ENCODE assay signal across 8 cellular contexts in the genomic region with DNA sequence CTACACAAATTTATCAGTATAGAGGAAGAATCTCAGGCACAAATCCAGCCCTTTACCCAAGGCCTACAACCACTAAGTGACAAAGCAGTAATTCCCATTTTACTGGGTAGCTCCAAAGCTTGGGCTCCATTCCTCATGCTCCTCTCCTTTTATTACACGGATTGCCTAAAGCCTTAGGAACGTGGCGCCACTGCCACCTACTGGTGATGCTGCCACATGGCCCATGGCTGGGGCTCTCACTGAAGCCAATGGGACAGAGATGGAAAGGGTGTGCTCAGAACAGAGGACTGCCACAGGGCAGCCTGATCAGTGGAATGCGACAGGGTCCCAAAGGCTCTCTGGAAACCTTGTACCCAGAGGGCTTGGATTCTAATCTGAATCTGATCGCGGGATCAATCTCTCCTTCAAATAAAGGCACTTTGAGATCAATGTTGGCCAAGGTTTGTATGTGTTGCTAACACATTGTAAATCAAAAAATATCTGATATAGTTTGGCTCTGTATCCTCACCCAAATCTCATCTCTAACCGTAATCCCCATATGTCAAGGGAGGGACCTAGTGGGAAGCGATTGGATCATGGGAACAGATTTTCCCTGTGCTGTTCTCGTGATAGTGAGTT. TPM values are rescaled to one million over a fixed set of nuclear protein-coding genes. Genes with fewer than 3 reads are reported as not detected.
DNase-seq lines count a peak whose midpoint lies in the region; ATAC-seq and TF ChIP-seq lines count a peak whose summit lies in the region.

No MANE protein-coding gene starts in this region.

- no peaks in the 10 kb centered on the region for H3K4me1 Mint-ChIP-seq in CD4-positive, alpha-beta T cell (ENCODE audit: low read depth)
- no peaks in the 10 kb centered on the region for H3K4me1 Mint-ChIP-seq in activated T-helper 1 cell treated with anti-CD3 and anti-CD28 coated beads, Interleukin-12 subunit alpha, Interleukin-12 subunit beta, Interleukin-2, Interleukin-4 antibody, amounts not matched to agents 30 ng/mL and 10 ng/mL and 1 ng/mL, durations not matched to agents 14 hours and 24 hours and 36 hours (ENCODE audit: low read depth)

- no peak overlapping the region for H3K18ac ChIP-seq in neuronal stem cell (ENCODE audit: low read length)

- no peak overlapping the region for H3K14ac ChIP-seq in neuronal stem cell (ENCODE audit: low read length)

- POLR2A ChIA-PET in CD4-positive, alpha-beta T cell (lab: Charles Lee) = interaction anchor here (0.6 to 1.5 kb wide), 3 partner anchors 55 to 196 kb away, joined by 3 to 13 read pairs (median 4); no protein-coding TSS in a partner anchor
- POLR2A ChIA-PET in RWPE1 (lab: Yijun Ruan, JAX; ENCODE audit: low non-redundant PET) = no interaction called here

- no peak overlapping the region for H3K4ac ChIP-seq in neuronal stem cell (ENCODE audit: low read length)

- no peak overlapping the region for H3K27ac Mint-ChIP-seq in CD4-positive, alpha-beta T cell
- H3K27ac Mint-ChIP-seq in activated T-helper 1 cell treated with anti-CD3 and anti-CD28 coated beads, Interleukin-12 subunit alpha, Interleukin-12 subunit beta, Interleukin-2, Interleukin-4 antibody, amounts not matched to agents 30 ng/mL and 10 ng/mL and 1 ng/mL, durations not matched to agents 14 hours and 24 hours and 36 hours = no peak overlapping the region

- H3K36me3 ChIP-seq in Karpas-422 (ENCODE audit: insufficient read depth, low read length) = no peaks in the 10 kb centered on the region
- H3K36me3 ChIP-seq in neuronal stem cell (replicated peaks in 1 of 2; ENCODE audit: control insufficient read depth in 2 of 2, insufficient read depth in 2 of 2, low read length in 2 of 2) = no peaks in the 10 kb centered on the region

- peak; percentile 80 for ATAC-seq in CD4-positive, alpha-beta T cell (ENCODE audit: poor library complexity)
- ATAC-seq in GM19468 (IDR thresholded peaks at IDR 0.05; ENCODE audit: extremely low read depth, unreplicated experiment) = peak; percentile 30

- H3K9me2 ChIP-seq in Karpas-422 (replicated peaks; ENCODE audit: insufficient read depth, low read length) = no peaks in the 10 kb centered on the region

- intact Hi-C loops in CD4-positive, alpha-beta T cell (cut with DNase I, micrococcal nuclease) = loop anchor here (1.0 to 10.0 kb wide), 8 partner anchors 114 to 1862 kb away; no protein-coding TSS in a partner anchor
- intact Hi-C loops in activated T-helper 1 cell treated with anti-CD3 and anti-CD28 coated beads, Interleukin-12 subunit alpha, Interleukin-12 subunit beta, Interleukin-2, Interleukin-4 antibody, amounts not matched to agents 30 ng/mL and 10 ng/mL and 1 ng/mL, durations not matched to agents 14 hours and 24 hours and 36 hours (cut with micrococcal nuclease) = loop anchor here (1.0 to 5.0 kb wide), 6 partner anchors 197 to 1864 kb away; no protein-coding TSS in a partner anchor

- no peak overlapping the region for H2BK120ac ChIP-seq in neuronal stem cell (ENCODE audit: low read depth, low read length)

- H3K4me1 ChIP-seq in Karpas-422 (ENCODE audit: low read length) (no peaks in the 10 kb centered on the region), neuronal stem cell (ENCODE audit: control insufficient read depth in 2 of 2, insufficient read depth in 1 of 2, low read depth in 1 of 2, low read length in 2 of 2) (peaks cover 0 to 9% of the 10 kb centered on the region in 2 donors)

- peak; percentile 67 to 85 (median 75) for DNase-seq in CD4-positive, alpha-beta T cell
- peak; percentile 91 for DNase-seq in Karpas-422
- peak; percentile 80 for DNase-seq in RWPE1 (ENCODE audit: low spot score)
- DNase-seq in activated T-helper 1 cell treated with anti-CD3 and anti-CD28 coated beads, Interleukin-12 subunit alpha, Interleukin-12 subunit beta, Interleukin-2, Interleukin-4 antibody, amounts not matched to agents 30 ng/mL and 10 ng/mL and 1 ng/mL, durations not matched to agents 14 hours and 24 hours and 36 hours (ENCODE audit: low spot score) = peak; percentile 54
- DNase-seq in fibroblast of the aortic adventitia (ENCODE audit: low read depth) = peak; percentile 76
- DNase-seq in neuronal stem cell (ENCODE audit: low spot score) = peak; percentile 79
- DNase-seq in stromal cell of bone marrow (ENCODE audit: low read depth) = peak; percentile 48

- H4K91ac ChIP-seq in neuronal stem cell (ENCODE audit: low read depth, low read length, poor library complexity) = no peak overlapping the region

- no peaks in the 10 kb centered on the region for H3K9me3 Mint-ChIP-seq in CD4-positive, alpha-beta T cell
- H3K9me3 Mint-ChIP-seq in activated T-helper 1 cell treated with anti-CD3 and anti-CD28 coated beads, Interleukin-12 subunit alpha, Interleukin-12 subunit beta, Interleukin-2, Interleukin-4 antibody, amounts not matched to agents 30 ng/mL and 10 ng/mL and 1 ng/mL, durations not matched to agents 14 hours and 24 hours and 36 hours = no peaks in the 10 kb centered on the region

- no peaks in the 10 kb centered on the region for H3K27me3 Mint-ChIP-seq in CD4-positive, alpha-beta T cell
- peaks cover 2% of the 10 kb centered on the region for H3K27me3 Mint-ChIP-seq in activated T-helper 1 cell treated with anti-CD3 and anti-CD28 coated beads, Interleukin-12 subunit alpha, Interleukin-12 subunit beta, Interleukin-2, Interleukin-4 antibody, amounts not matched to agents 30 ng/mL and 10 ng/mL and 1 ng/mL, durations not matched to agents 14 hours and 24 hours and 36 hours (ENCODE audit: insufficient read depth)

- H3K27me3 ChIP-seq in CD4-positive, alpha-beta T cell (ENCODE audit: control insufficient read depth, insufficient read depth, low read length) = no peaks in the 10 kb centered on the region
- no peaks in the 10 kb centered on the region for H3K27me3 ChIP-seq in Karpas-422 (ENCODE audit: low read length)
- H3K27me3 ChIP-seq in neuronal stem cell (ENCODE audit: control insufficient read depth in 3 of 3, insufficient read depth in 3 of 3, low read depth in 1 of 3, low read length in 3 of 3) = no peaks in the 10 kb centered on the region

- H2BK15ac ChIP-seq in neuronal stem cell (ENCODE audit: low read length) = no peak overlapping the region

- H2AFZ ChIP-seq in Karpas-422 (ENCODE audit: low read length) (no peak overlapping the region), neuronal stem cell (ENCODE audit: low read length) (no peak overlapping the region)

- H2BK5ac ChIP-seq in neuronal stem cell (ENCODE audit: low read length) = no peak overlapping the region

- TF ChIP-seq CTCF in CD4-positive, alpha-beta T cell (IDR thresholded peaks at IDR 0.05) = peak; percentile 97
- TF ChIP-seq CTCF in RWPE1 (conservative IDR thresholded peaks at IDR 0.05; ENCODE audit: low read depth) = peak; percentile 95
- peak; percentile 99 for TF ChIP-seq CTCF in fibroblast of the aortic adventitia (IDR thresholded peaks at IDR 0.05; ENCODE audit: insufficient read depth, low read length)

- H2AK5ac ChIP-seq in neuronal stem cell (ENCODE audit: low read depth, low read length) = no peak overlapping the region

- no peaks in the 10 kb centered on the region for H3K79me2 ChIP-seq in Karpas-422 (ENCODE audit: low read length)

- H3K36me3 Mint-ChIP-seq in CD4-positive, alpha-beta T cell (ENCODE audit: low read depth) = no peaks in the 10 kb centered on the region
- no peaks in the 10 kb centered on the region for H3K36me3 Mint-ChIP-seq in activated T-helper 1 cell treated with anti-CD3 and anti-CD28 coated beads, Interleukin-12 subunit alpha, Interleukin-12 subunit beta, Interleukin-2, Interleukin-4 antibody, amounts not matched to agents 30 ng/mL and 10 ng/mL and 1 ng/mL, durations not matched to agents 14 hours and 24 hours and 36 hours (ENCODE audit: low read depth)

- no peak overlapping the region for H3K4me3 Mint-ChIP-seq in CD4-positive, alpha-beta T cell
- H3K4me3 Mint-ChIP-seq in activated T-helper 1 cell treated with anti-CD3 and anti-CD28 coated beads, Interleukin-12 subunit alpha, Interleukin-12 subunit beta, Interleukin-2, Interleukin-4 antibody, amounts not matched to agents 30 ng/mL and 10 ng/mL and 1 ng/mL, durations not matched to agents 14 hours and 24 hours and 36 hours = no peak overlapping the region

- H3K27ac ChIP-seq in CD4-positive, alpha-beta T cell (ENCODE audit: low read depth, low read length) = no peak overlapping the region
- H3K27ac ChIP-seq in Karpas-422 (ENCODE audit: low read length) = no peak overlapping the region
- no peak overlapping the region for H3K27ac ChIP-seq in RWPE1
- H3K27ac ChIP-seq in neuronal stem cell (replicated peaks; ENCODE audit: low read length) = no peak overlapping the region

- H3K9me3 ChIP-seq in CD4-positive, alpha-beta T cell (ENCODE audit: control insufficient read depth, low read length) = no peaks in the 10 kb centered on the region
- H3K9me3 ChIP-seq in Karpas-422 (ENCODE audit: low read length) (no peaks in the 10 kb centered on the region), neuronal stem cell (replicated peaks in 1 of 2; ENCODE audit: control insufficient read depth in 2 of 2, insufficient read depth in 1 of 2, low read depth in 1 of 2, low read length in 2 of 2) (no peaks in the 10 kb centered on the region)

- no peaks in the 10 kb centered on the region for H4K20me1 ChIP-seq in Karpas-422 (ENCODE audit: insufficient read depth, low read depth, low read length)

- no peak overlapping the region for H3K23ac ChIP-seq in neuronal stem cell (ENCODE audit: low read depth, low read length, poor library complexity)

- no peak overlapping the region for H4K8ac ChIP-seq in neuronal stem cell (ENCODE audit: low read depth, low read length)

- H3K79me1 ChIP-seq in neuronal stem cell (ENCODE audit: low read depth, low read length) = no peaks in the 10 kb centered on the region

- no CpG with 5 or more reads among the region's 9 CpGs for WGBS in neuronal stem cell (ENCODE audit: extremely low coverage in 2 of 2, insufficient read length in 2 of 2, insufficient replicate concordance in 1 of 2), 2 donors

- CTCF ChIA-PET in CD4-positive, alpha-beta T cell (lab: Charles Lee) = interaction anchor here (1.0 kb wide), 2 partner anchors 10 to 197 kb away, joined by 4 to 8 read pairs; no protein-coding TSS in a partner anchor
- CTCF ChIA-PET in RWPE1 (lab: Yijun Ruan, JAX) = interaction anchor here (0.5 to 1.5 kb wide), 10 partner anchors 12 to 214 kb away, joined by 3 to 12 read pairs (median 3); no protein-coding TSS in a partner anchor

- H3K4me2 ChIP-seq in Karpas-422 (ENCODE audit: low read depth, low read length, poor library complexity, severe bottlenecking) (no peak overlapping the region), neuronal stem cell (ENCODE audit: insufficient read depth, low read length, poor library complexity, severe bottlenecking) (no peak overlapping the region)

- H2BK12ac ChIP-seq in neuronal stem cell (ENCODE audit: low read length) = no peak overlapping the region

- no peak overlapping the region for H3K9ac ChIP-seq in Karpas-422 (ENCODE audit: low read length)
- H3K9ac ChIP-seq in neuronal stem cell (ENCODE audit: low read depth, low read length, poor library complexity) = no peak overlapping the region

- H3K4me3 ChIP-seq in Karpas-422 (ENCODE audit: low read length) (no peak overlapping the region), fibroblast of the aortic adventitia (ENCODE audit: low read depth, low read length) (no peak overlapping the region), neuronal stem cell (ENCODE audit: low read length in 2 of 2) (no peak overlapping the region)

RNA-seq across cellular contexts. Expression of a gene that starts 33.5 kb away (rescaled TPM):
- total RNA-seq in CD4-positive, alpha-beta T cell = not detected
- not detected in 2 replicates for total RNA-seq in Karpas-422 (2014; rRNA removed; shearing (Covaris generic); ENCODE audit: low replicate concordance)
- not detected in 2 replicates for total RNA-seq in activated T-helper 1 cell treated with anti-CD3 and anti-CD28 coated beads, Interleukin-12 subunit alpha, Interleukin-12 subunit beta, Interleukin-2, Interleukin-4 antibody, amounts not matched to agents 30 ng/mL and 10 ng/mL and 1 ng/mL, durations not matched to agents 14 hours and 24 hours and 36 hours
- total RNA-seq in fibroblast of the aortic adventitia (ENCODE audit: low replicate concordance) = not detected in 2 replicates
- polyA plus RNA-seq in neuronal stem cell (2013, experiment 1 of 2) = not detected
- not detected for polyA plus RNA-seq in neuronal stem cell (2013, experiment 2 of 2)

RNA-seq across cellular contexts. Expression of a gene that starts 58.5 kb away (rescaled TPM):
- total RNA-seq in CD4-positive, alpha-beta T cell = 10 to 100 TPM; 66.8 to 67.6 TPM
- total RNA-seq in Karpas-422 (2014; rRNA removed; shearing (Covaris generic); ENCODE audit: low replicate concordance) = 0.41 and 2.5 TPM in 2 replicates
- total RNA-seq in activated T-helper 1 cell treated with anti-CD3 and anti-CD28 coated beads, Interleukin-12 subunit alpha, Interleukin-12 subunit beta, Interleukin-2, Interleukin-4 antibody, amounts not matched to agents 30 ng/mL and 10 ng/mL and 1 ng/mL, durations not matched to agents 14 hours and 24 hours and 36 hours = 0.69 and 0.88 TPM in 2 replicates
- 5.6 TPM in 1 of 2 replicates, not detected in the other for total RNA-seq in fibroblast of the aortic adventitia (ENCODE audit: low replicate concordance)
- 1.1 TPM for polyA plus RNA-seq in neuronal stem cell (2013, experiment 1 of 2)
- 1.00 TPM for polyA plus RNA-seq in neuronal stem cell (2013, experiment 2 of 2)

Comparison
In these comparisons a context has a peak if more than half of its experiments do, and no peak if none do; other contexts are left out.
1. RNA of a gene that starts 58.5 kb away (total RNA-seq): 66.8 to 67.6 TPM in CD4-positive, alpha-beta T cell; 5.6 TPM in fibroblast of the aortic adventitia, 0.69 to 0.88 TPM in activated T-helper 1 cell treated with anti-CD3 and anti-CD28 coated beads, Interleukin-12 subunit alpha, Interleukin-12 subunit beta, Interleukin-2, Interleukin-4 antibody, amounts not matched to agents 30 ng/mL and 10 ng/mL and 1 ng/mL, durations not matched to agents 14 hours and 24 hours and 36 hours and 0.41 to 2.5 TPM in Karpas-422; every median in the first group is over 10 times any median in the second.
2. Peak in every context shown above with its lines, with median percentiles within 50 percentile points of each other: DNase-seq and CTCF ChIP-seq.